ENCODE assay signal across 8 cellular contexts in genomic region chr2:112958428-112959108, GRCh38. TPM values are rescaled to one million over a fixed set of nuclear protein-coding genes. Genes with fewer than 3 reads are reported as not detected.
DNase-seq lines count a peak whose midpoint lies in the region; ATAC-seq and TF ChIP-seq lines count a peak whose summit lies in the region.

No MANE protein-coding gene starts in this region.

- H3K79me2 ChIP-seq in PC-9 (ENCODE audit: low read depth) (no peaks in the 10 kb centered on the region), smooth muscle cell (ENCODE audit: low read depth) (no peaks in the 10 kb centered on the region)

- no peak overlapping the region for H3K4me2 ChIP-seq in PC-9
- no peak overlapping the region for H3K4me2 ChIP-seq in smooth muscle cell

- H3K27me3 ChIP-seq in PC-9 (ENCODE audit: insufficient read depth, low read depth): no peaks in the 10 kb centered on the region
- peaks cover 1% of the 10 kb centered on the region for H3K27me3 ChIP-seq in smooth muscle cell (ENCODE audit: low read depth)

- H3K36me3 ChIP-seq in PC-9 (ENCODE audit: low read depth): no peaks in the 10 kb centered on the region
- no peaks in the 10 kb centered on the region for H3K36me3 ChIP-seq in smooth muscle cell (ENCODE audit: low read depth)

- H2AFZ ChIP-seq in PC-9: no peak overlapping the region
- no peak overlapping the region for H2AFZ ChIP-seq in smooth muscle cell (ENCODE audit: low read depth)

- peak; percentile 86 for ATAC-seq in activated naive CD8-positive, alpha-beta T cell treated with anti-CD3 and anti-CD28 coated beads, Interleukin-2, amount 50 U/mL, for 24 hours
- peak; percentile 50 for ATAC-seq in left ventricle myocardium superior

- intact Hi-C loops in PC-9 (cut with micrococcal nuclease; ENCODE audit: unreplicated experiment) (loop anchor here (1.0 to 5.0 kb wide), 5 partner anchors 120 to 358 kb away; no protein-coding TSS in a partner anchor), left ventricle myocardium superior (cut with micrococcal nuclease) (no loop called here)

- no TSS peak for BruUV-seq in PC-9 (replicated peaks; lab: Mats Ljungman, UMichigan)

- H3K27me3 Mint-ChIP-seq in activated naive CD8-positive, alpha-beta T cell treated with anti-CD3 and anti-CD28 coated beads, Interleukin-2, amount 50 U/mL, for 24 hours: no peaks in the 10 kb centered on the region

- TF ChIP-seq CTCF in 22Rv1 (IDR thresholded peaks at IDR 0.05): peak; percentile 94
- peak; percentile 93 for TF ChIP-seq CTCF in PC-9 (conservative IDR thresholded peaks at IDR 0.05)
- TF ChIP-seq CTCF in smooth muscle cell (IDR thresholded peaks at IDR 0.05; ENCODE audit: borderline replicate concordance, insufficient read depth, poor library complexity, severe bottlenecking): peak; percentile 71

- H3F3A ChIP-seq in PC-9 (ENCODE audit: insufficient read depth, low read depth) (no peaks in the 10 kb centered on the region), smooth muscle cell (ENCODE audit: low read depth) (no peaks in the 10 kb centered on the region)

- H3K4me3 ChIP-seq in PC-9 (no peak overlapping the region), smooth muscle cell (no peak overlapping the region)

- no peak overlapping the region for H3K27ac Mint-ChIP-seq in activated naive CD8-positive, alpha-beta T cell treated with anti-CD3 and anti-CD28 coated beads, Interleukin-2, amount 50 U/mL, for 24 hours

- CTCF ChIA-PET in PC-9 (lab: Charles Lee): interaction anchor here (0.6 to 1.4 kb wide), 5 partner anchors 17 to 487 kb away, joined by 3 to 11 read pairs (median 5); no protein-coding TSS in a partner anchor

- no peak overlapping the region for H3K4me3 Mint-ChIP-seq in activated naive CD8-positive, alpha-beta T cell treated with anti-CD3 and anti-CD28 coated beads, Interleukin-2, amount 50 U/mL, for 24 hours

- H3K4me1 ChIP-seq in PC-9 (replicated peaks; ENCODE audit: insufficient read depth) (peaks cover 7% of the 10 kb centered on the region; the same call in 1 of the 2 replicates), smooth muscle cell (ENCODE audit: low read depth) (no peaks in the 10 kb centered on the region)

- no peak overlapping the region for H3K9ac ChIP-seq in smooth muscle cell (ENCODE audit: low read depth)

- in situ Hi-C loops in G401 (cut with HindIII; ENCODE audit: low sequenced_read_pairs): no loop called here

- H4K20me1 ChIP-seq in PC-9 (ENCODE audit: insufficient read depth): no peaks in the 10 kb centered on the region
- no peaks in the 10 kb centered on the region for H4K20me1 ChIP-seq in smooth muscle cell (ENCODE audit: low read depth)

- H3K27ac ChIP-seq in 22Rv1: no peak overlapping the region
- no peak overlapping the region for H3K27ac ChIP-seq in PC-9
- no peak overlapping the region for H3K27ac ChIP-seq in smooth muscle cell (ENCODE audit: low read depth)

- no peaks in the 10 kb centered on the region for H3K4me1 Mint-ChIP-seq in activated naive CD8-positive, alpha-beta T cell treated with anti-CD3 and anti-CD28 coated beads, Interleukin-2, amount 50 U/mL, for 24 hours

- H3K36me3 Mint-ChIP-seq in activated naive CD8-positive, alpha-beta T cell treated with anti-CD3 and anti-CD28 coated beads, Interleukin-2, amount 50 U/mL, for 24 hours (ENCODE audit: low read depth): no peaks in the 10 kb centered on the region

- DNase-seq in G401 (ENCODE audit: low spot score) (peak; percentile 83), HuH-7.5 (ENCODE audit: low spot score) (peak; percentile 20), PC-9 (peak in 1 of 2 experiments; percentile 40), left ventricle myocardium superior (no peak), smooth muscle cell (lab: John Stamatoyannopoulos, UW; ENCODE audit: unreplicated experiment) (no peak), GOT3 (lab: John Stamatoyannopoulos, UW) (no peak)
- DNase-seq in activated naive CD8-positive, alpha-beta T cell treated with anti-CD3 and anti-CD28 coated beads, Interleukin-2, amount 50 U/mL, for 24 hours: peak; percentile 21

- no peaks in the 10 kb centered on the region for H3K9me3 Mint-ChIP-seq in activated naive CD8-positive, alpha-beta T cell treated with anti-CD3 and anti-CD28 coated beads, Interleukin-2, amount 50 U/mL, for 24 hours

- H3K9me2 ChIP-seq in PC-9 (ENCODE audit: insufficient read depth): no peaks in the 10 kb centered on the region

- H3K9me3 ChIP-seq in PC-9 (ENCODE audit: insufficient read depth, low read depth): no peaks in the 10 kb centered on the region
- H3K9me3 ChIP-seq in smooth muscle cell (replicated peaks; ENCODE audit: low read depth): no peaks in the 10 kb centered on the region

- WGBS in smooth muscle cell (ENCODE audit: low lambda C conversion rate): 51% methylated on average over 9 of the region's 9 CpGs

- POLR2A ChIA-PET in PC-9 (lab: Charles Lee; ENCODE audit: unreplicated experiment): no interaction called here

RNA-seq across cellular contexts. Expression of gene IL36G, which starts 19.2 kb away (rescaled TPM):
- total RNA-seq in G401 (2014; rRNA removed; shearing (Covaris generic)): not detected in 2 replicates
- total RNA-seq in PC-9 (2021): not detected in 2 replicates
- not detected for total RNA-seq in left ventricle myocardium superior
- 0.22 and 0.27 TPM in 2 replicates for total RNA-seq in smooth muscle cell
- polyA plus RNA-seq in smooth muscle cell: 0.30 and 1.1 TPM in 2 replicates

RNA-seq across cellular contexts. Expression of gene IL36A, which starts 46.7 kb away (rescaled TPM):
- total RNA-seq in G401 (2014; rRNA removed; shearing (Covaris generic)): not detected in 2 replicates
- not detected in 2 replicates for total RNA-seq in PC-9 (2021)
- not detected for total RNA-seq in left ventricle myocardium superior
- not detected in 2 replicates for total RNA-seq in smooth muscle cell
- not detected in 2 replicates for polyA plus RNA-seq in smooth muscle cell

RNA-seq across cellular contexts. Expression of gene IL37, which starts 47.6 kb away (rescaled TPM):
- not detected in 2 replicates for total RNA-seq in G401 (2014; rRNA removed; shearing (Covaris generic))
- 1.0 and 1.7 TPM in 2 replicates for total RNA-seq in PC-9 (2021)
- not detected for total RNA-seq in left ventricle myocardium superior
- total RNA-seq in smooth muscle cell: 1.9 TPM in 1 of 2 replicates, not detected in the other
- not detected in 2 replicates for polyA plus RNA-seq in smooth muscle cell

Comparison
In these comparisons a context has a peak if more than half of its experiments do, and no peak if none do; other contexts are left out.
1. DNase-seq: peak in G401 (single experiment), HuH-7.5 (single experiment) and activated naive CD8-positive, alpha-beta T cell treated with anti-CD3 and anti-CD28 coated beads, Interleukin-2, amount 50 U/mL, for 24 hours (single experiment); none in left ventricle myocardium superior (single experiment), smooth muscle cell (single experiment) and GOT3 (single experiment).
2. Peak in every context shown above with its lines, with median percentiles within 50 percentile points of each other: CTCF ChIP-seq.